10 cellular contexts compared by ENCODE assay signal in genomic region chr22:18044548-18045271, GRCh38. TPM values are rescaled to one million over a fixed set of nuclear protein-coding genes. Genes with fewer than 3 reads are reported as not detected.
DNase-seq lines count a peak whose midpoint lies in the region; ATAC-seq and TF ChIP-seq lines count a peak whose summit lies in the region.
"Had no signal": no experiment of that assay in that cellular context is flagged by ENCODE, and none has a peak within 500 bp of the region (broad histone marks: within the 10 kb centered on the region; RNA-seq: fewer than 3 reads in every experiment).

No MANE protein-coding gene starts in this region.

- H3K27ac ChIP-seq in left ventricle myocardium inferior (replicated peaks): peak overlapping the region; percentile 75
- peak overlapping the region; percentile 40 for H3K27ac ChIP-seq in rectal smooth muscle tissue (ENCODE audit: low read depth, low read length)
- no peak overlapping the region for H3K27ac ChIP-seq in endodermal cell (ENCODE audit: low read depth, low read length)
- H3K27ac ChIP-seq: KMS-11 had no signal

- no peak for TF ChIP-seq RAD21 in Ishikawa (IDR thresholded peaks at IDR 0.05; ENCODE audit: low read depth)

- DNase-seq in adipocyte (ENCODE audit: low read depth): no peak
- DNase-seq in left ventricle myocardium inferior: peak; percentile 80
- DNase-seq in GOT3 (lab: John Stamatoyannopoulos, UW): no peak
- DNase-seq in endodermal cell: no peak
- DNase-seq in stimulated activated naive CD8-positive, alpha-beta T cell treated with anti-CD3 and anti-CD28 coated beads, Interleukin-15, Interleukin-2, amounts not matched to agents 100 U/mL and 50 U/mL, for 24 hours: no peak
- no peak for DNase-seq in stimulated activated naive CD4-positive, alpha-beta T cell treated with Interleukin-2 at 50 U/mL for 16 hours (lab: John Stamatoyannopoulos, UW)

- intact Hi-C loops in left ventricle myocardium inferior (cut with micrococcal nuclease): no loop called here

- H3K27me3 Mint-ChIP-seq in endodermal cell (ENCODE audit: insufficient read depth): peaks cover 8% of the 10 kb centered on the region

- peak overlapping the region; percentile 24 for H3K9ac ChIP-seq in adipocyte (ENCODE audit: low read length)
- H3K9ac ChIP-seq in rectal smooth muscle tissue (ENCODE audit: low read length): no peak overlapping the region
- no peak overlapping the region for H3K9ac ChIP-seq in endodermal cell (ENCODE audit: extremely low read depth, low read length, poor library complexity, severe bottlenecking)
- H3K9ac ChIP-seq: KMS-11 had no signal

- H3K4me3 ChIP-seq in adipocyte (ENCODE audit: low read length) (no peak overlapping the region), left ventricle myocardium inferior (no peak overlapping the region), rectal smooth muscle tissue (ENCODE audit: low read length) (no peak overlapping the region), endodermal cell (ENCODE audit: low read length) (no peak overlapping the region)

- no peak for TF ChIP-seq CTCF in left ventricle myocardium inferior (IDR thresholded peaks at IDR 0.05; ENCODE audit: borderline replicate concordance)
- no peak for TF ChIP-seq CTCF in endodermal cell (conservative IDR thresholded peaks at IDR 0.05)

- H3K4me1 ChIP-seq in adipocyte (ENCODE audit: control insufficient read depth, insufficient read depth, low read length): peaks cover 34% of the 10 kb centered on the region
- H3K4me1 ChIP-seq in left ventricle myocardium inferior: peaks cover 33% of the 10 kb centered on the region
- H3K4me1 ChIP-seq in rectal smooth muscle tissue (ENCODE audit: control insufficient read depth, insufficient read depth, low read length): no peaks in the 10 kb centered on the region
- H3K4me1 ChIP-seq in endodermal cell (ENCODE audit: control insufficient read depth, insufficient read depth, low read length): no peaks in the 10 kb centered on the region

- H3K27ac Mint-ChIP-seq in endodermal cell: no peak overlapping the region

- H3K4me3 Mint-ChIP-seq in endodermal cell: no peak overlapping the region
- H3K4me3 Mint-ChIP-seq: central memory CD8-positive, alpha-beta T cell had no signal

- H3K9me3 Mint-ChIP-seq in endodermal cell: peaks cover 15% of the 10 kb centered on the region
- H3K9me3 Mint-ChIP-seq: central memory CD8-positive, alpha-beta T cell had no signal

- TF ChIP-seq EP300 in Ishikawa (IDR thresholded peaks at IDR 0.05; ENCODE audit: borderline replicate concordance): no peak

- H3K9me3 ChIP-seq in adipocyte (ENCODE audit: control insufficient read depth, low read length) (no peaks in the 10 kb centered on the region), left ventricle myocardium inferior (replicated peaks) (no peaks in the 10 kb centered on the region), endodermal cell (ENCODE audit: control insufficient read depth, low read length) (no peaks in the 10 kb centered on the region)

- no peaks in the 10 kb centered on the region for H3K36me3 Mint-ChIP-seq in endodermal cell (ENCODE audit: low read depth)

- H3K4me1 Mint-ChIP-seq in endodermal cell: no peaks in the 10 kb centered on the region
- H3K4me1 Mint-ChIP-seq: central memory CD8-positive, alpha-beta T cell had no signal

- no peak for ATAC-seq in stimulated activated naive CD8-positive, alpha-beta T cell treated with anti-CD3 and anti-CD28 coated beads, Interleukin-15, Interleukin-2, amounts not matched to agents 100 U/mL and 50 U/mL, for 24 hours

- H3K27me3 ChIP-seq in adipocyte (replicated peaks; ENCODE audit: control insufficient read depth, insufficient read depth, low read length): no peaks in the 10 kb centered on the region
- no peaks in the 10 kb centered on the region for H3K27me3 ChIP-seq in left ventricle myocardium inferior (ENCODE audit: low read depth)
- no peaks in the 10 kb centered on the region for H3K27me3 ChIP-seq in rectal smooth muscle tissue (ENCODE audit: control insufficient read depth, insufficient read depth, low read length)
- no peaks in the 10 kb centered on the region for H3K27me3 ChIP-seq in endodermal cell (ENCODE audit: control insufficient read depth, insufficient read depth, low read length, poor library complexity, severe bottlenecking)

- H3K36me3 ChIP-seq in adipocyte (ENCODE audit: control insufficient read depth, insufficient read depth, low read length, severe bottlenecking) (no peaks in the 10 kb centered on the region), left ventricle myocardium inferior (no peaks in the 10 kb centered on the region), rectal smooth muscle tissue (ENCODE audit: control insufficient read depth, insufficient read depth, low read length) (no peaks in the 10 kb centered on the region), endodermal cell (ENCODE audit: control insufficient read depth, insufficient read depth, low read length) (no peaks in the 10 kb centered on the region)

- 88 to 89% methylated on average over 10 to 11 of the region's 11 CpGs for WGBS in endodermal cell (ENCODE audit: insufficient coverage in 1 of 2, insufficient read length in 1 of 2), 2 experiments

TF ChIP-seq in Ishikawa, 13 proteins besides CTCF, POLR2A, EP300 and RAD21:
- TF ChIP-seq USF1 (IDR thresholded peaks at IDR 0.05) (0 out of 2 replicates have a peak, but pooled peaks have one; percentile 14), NFIC (IDR thresholded peaks at IDR 0.05) (0 out of 2 replicates have a peak, but pooled peaks have one; percentile 20), FOXM1 (IDR thresholded peaks at IDR 0.05; ENCODE audit: borderline replicate concordance, low read depth) (no peak), TAF1 (IDR thresholded peaks at IDR 0.05; ENCODE audit: low read depth) (no peak), EGR1 (IDR thresholded peaks at IDR 0.05) (no peak), CREB1 (IDR thresholded peaks at IDR 0.05; ENCODE audit: low read depth) (no peak), TEAD4 (IDR thresholded peaks at IDR 0.05) (no peak)

RNA-seq across cellular contexts. Expression of gene MICAL3, which starts 20.3 kb away (rescaled TPM):
- total RNA-seq in left ventricle myocardium inferior: 92.5 TPM
- total RNA-seq in endodermal cell: 10 to 100 TPM; 42.8 to 48.1 TPM
- 18.1 TPM for polyA plus RNA-seq in endodermal cell (2013, experiment 1 of 2)
- polyA plus RNA-seq in endodermal cell (2013, experiment 2 of 2): 18.8 TPM

RNA-seq across cellular contexts. Expression of gene PEX26, which starts 33.1 kb away (rescaled TPM):
- total RNA-seq in left ventricle myocardium inferior (20.5 TPM), endodermal cell (10 to 100 TPM; 43.1 to 45.7 TPM)
- 27.9 TPM for polyA plus RNA-seq in endodermal cell (2013, experiment 1 of 2)
- 24.7 TPM for polyA plus RNA-seq in endodermal cell (2013, experiment 2 of 2)
